In genomic region chr3:138220242-138220641, GRCh38 we compare ENCODE assay signal across 23 cellular contexts.
"Had no signal": no experiment of that assay in that cellular context is flagged by ENCODE, and none has a peak within 500 bp of the region (broad histone marks: within the 10 kb centered on the region; RNA-seq: fewer than 3 reads in every experiment).

No MANE protein-coding gene starts in this region.

- H3K4me1 ChIP-seq: prostate gland had no signal

- H3K9me3 ChIP-seq: gastrocnemius medialis, left ventricle myocardium inferior, ovary, prostate gland, thoracic aorta, upper lobe of left lung had no signal

- H3K4me3 ChIP-seq: gastrocnemius medialis, left ventricle myocardium inferior, ovary, prostate gland, thoracic aorta, upper lobe of left lung had no signal

- H3K27me3 Mint-ChIP-seq: activated CD4-positive, alpha-beta T cell treated with anti-CD3 and anti-CD28 coated beads, Interleukin-2, amount 10 ng/mL, durations not matched to agents 7 days and 5 days; T-cell had no signal

- H3K36me3 Mint-ChIP-seq: natural killer cell had no signal

- H3K36me3 ChIP-seq: ovary, prostate gland had no signal

- H3K9me3 Mint-ChIP-seq: activated CD4-positive, alpha-beta T cell treated with anti-CD3 and anti-CD28 coated beads, Interleukin-2, amount 10 ng/mL, durations not matched to agents 7 days and 5 days; activated naive CD4-positive, alpha-beta T cell treated with anti-CD3 and anti-CD28 coated beads for 36 hours; natural killer cell; T-cell had no signal

- DNase-seq: activated CD4-positive, alpha-beta T cell treated with anti-CD3 and anti-CD28 coated beads, Interleukin-2, amount 10 ng/mL, durations not matched to agents 7 days and 5 days; activated CD4-positive, CD25-positive, alpha-beta regulatory T cell treated with anti-CD3 and anti-CD28 coated beads, Interleukin-2, amount 50 U/mL, for 72 hours; activated CD8-positive, alpha-beta memory T cell treated with anti-CD3 and anti-CD28 coated beads for 24 hours; activated CD8-positive, alpha-beta memory T cell treated with anti-CD3 and anti-CD28 coated beads, Interleukin-2, amount 50 U/mL, for 4 hours; activated effector memory CD4-positive, alpha-beta T cell treated with Interleukin-2 at 50 U/mL for 16 hours; activated naive CD4-positive, alpha-beta T cell treated with anti-CD3 and anti-CD28 coated beads for 36 hours; activated T-cell treated with anti-CD3 and anti-CD28 coated beads, Interleukin-2, amount 50 U/mL, for 48 hours; amygdala; effector CD8-positive, alpha-beta T cell; gastrocnemius medialis; hippocampal formation; left ventricle myocardium inferior; midbrain; natural killer cell; ovary; stimulated activated CD4-positive, alpha-beta T cell treated with anti-CD3 and anti-CD28 coated beads, Interleukin-2, amount 100 ng/mL, for 48 hours; stimulated activated naive CD4-positive, alpha-beta T cell treated with Interleukin-2 at 50 U/mL for 16 hours; T-cell; upper lobe of left lung; WERI-Rb-1 had no signal

- ATAC-seq: esophagus mucosa, gastrocnemius medialis, natural killer cell, T-cell had no signal

- H3K27me3 ChIP-seq: gastrocnemius medialis, ovary, upper lobe of left lung had no signal

- H3K4me3 Mint-ChIP-seq: activated CD4-positive, alpha-beta T cell treated with anti-CD3 and anti-CD28 coated beads, Interleukin-2, amount 10 ng/mL, durations not matched to agents 7 days and 5 days; activated naive CD4-positive, alpha-beta T cell treated with anti-CD3 and anti-CD28 coated beads for 36 hours; natural killer cell; T-cell had no signal

- H3K27ac ChIP-seq: gastrocnemius medialis, left ventricle myocardium inferior, ovary, prostate gland, thoracic aorta, WERI-Rb-1 had no signal
